Comparison of ENCODE assay signal across 8 cellular contexts in the genomic region with DNA sequence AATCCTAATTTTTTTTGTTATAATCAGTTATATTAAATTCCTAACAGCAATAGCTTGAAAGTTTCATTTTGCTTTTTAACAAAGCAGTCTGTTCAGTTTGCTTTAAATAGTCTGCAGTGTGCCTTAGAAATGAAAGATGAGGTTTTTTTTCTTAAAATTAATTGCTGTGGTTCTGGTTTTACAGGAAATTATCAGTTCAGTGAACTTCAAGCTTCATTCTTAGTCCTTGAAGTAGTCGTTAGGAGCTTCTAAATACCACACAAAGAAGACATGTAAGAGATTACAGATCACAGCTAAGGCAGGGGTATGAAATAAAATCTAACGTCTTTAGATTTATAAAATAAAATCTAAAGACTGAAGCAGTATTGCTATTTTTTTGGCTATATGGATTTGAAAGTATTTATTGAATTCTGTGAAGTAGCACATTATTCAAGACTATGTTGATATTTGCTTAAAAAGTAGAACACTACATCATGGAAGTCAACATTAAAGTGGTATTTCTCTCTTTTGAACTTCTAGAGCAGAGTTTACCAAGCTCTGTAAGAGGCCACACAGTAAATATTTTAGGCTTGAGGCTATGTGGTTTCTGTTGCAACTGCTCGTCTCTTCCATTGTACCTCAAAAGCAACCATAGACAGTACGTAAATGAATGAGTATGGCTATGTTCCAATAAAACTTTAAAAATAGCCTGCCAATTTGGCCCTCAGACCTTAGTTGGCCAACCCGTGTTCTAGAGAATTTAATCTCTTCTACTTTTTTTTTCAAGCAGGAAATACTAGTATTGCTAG. TPM values are rescaled to one million over a fixed set of nuclear protein-coding genes. Genes with fewer than 3 reads are reported as not detected.
DNase-seq lines count a peak whose midpoint lies in the region; ATAC-seq and TF ChIP-seq lines count a peak whose summit lies in the region.

No MANE protein-coding gene starts in this region.

- H3K9ac ChIP-seq in SK-N-MC (ENCODE audit: insufficient read length), result peak overlapping the region; percentile 75

- peak; percentile 60 to 71 for ATAC-seq in activated CD4-positive, CD25-positive, alpha-beta regulatory T cell treated with anti-CD3 and anti-CD28 coated beads, Interleukin-2, amount 50 U/mL, for 24 hours
- ATAC-seq in HG03025 (IDR thresholded peaks at IDR 0.05; ENCODE audit: low FRiP score, unreplicated experiment), result peak; percentile 60
- peak; percentile 72 for ATAC-seq in stimulated activated naive CD8-positive, alpha-beta T cell treated with anti-CD3 and anti-CD28 coated beads, Interleukin-15, Interleukin-2, amounts not matched to agents 100 U/mL and 50 U/mL, for 24 hours

- no peak for TF ChIP-seq CTCF in fibroblast of villous mesenchyme (IDR thresholded peaks at IDR 0.05; ENCODE audit: insufficient read depth, low read depth, low read length)

- H3K4me3 ChIP-seq in SK-N-MC (peak overlapping the region; percentile 56), fibroblast of villous mesenchyme (ENCODE audit: low read depth, low read length) (no peak overlapping the region)

- H3K27ac ChIP-seq in SK-N-MC, result peak overlapping the region; percentile 95

- DNase-seq in activated CD4-positive, CD25-positive, alpha-beta regulatory T cell (lab: John Stamatoyannopoulos, UW), result no peak
- DNase-seq in SK-N-MC (ENCODE audit: low read depth, low spot score) (peak; percentile 62), fibroblast of villous mesenchyme (ENCODE audit: low read depth) (peak; percentile 89), posterior cingulate gyrus (no peak)
- no peak for DNase-seq in stimulated activated naive CD8-positive, alpha-beta T cell treated with anti-CD3 and anti-CD28 coated beads, Interleukin-15, Interleukin-2, amounts not matched to agents 100 U/mL and 50 U/mL, for 24 hours
- no peak for DNase-seq in effector CD8-positive, alpha-beta T cell (lab: John Stamatoyannopoulos, UW)

- H3K36me3 ChIP-seq in SK-N-MC (ENCODE audit: insufficient read depth, low read length), result peaks cover 5% of the 10 kb centered on the region

- no peaks in the 10 kb centered on the region for H3K9me3 ChIP-seq in SK-N-MC (ENCODE audit: low read depth, low read length)

- intact Hi-C loops in posterior cingulate gyrus (cut with DNase I), result no loop called here

RNA-seq across cellular contexts. Expression of a gene that starts 7.9 kb away (rescaled TPM):
- 11.9 and 19.0 TPM in 2 replicates for total RNA-seq in fibroblast of villous mesenchyme

Comparison
In these comparisons a context has a peak if more than half of its experiments do, and no peak if none do; other contexts are left out.
1. DNase-seq: peak in SK-N-MC (single experiment) and fibroblast of villous mesenchyme (single experiment); none in activated CD4-positive, CD25-positive, alpha-beta regulatory T cell (0 of 4), stimulated activated naive CD8-positive, alpha-beta T cell treated with anti-CD3 and anti-CD28 coated beads, Interleukin-15, Interleukin-2, amounts not matched to agents 100 U/mL and 50 U/mL, for 24 hours (single experiment), posterior cingulate gyrus (0 of 10) and effector CD8-positive, alpha-beta T cell (single experiment).
2. Peak in every context shown above with its lines, with median percentiles within 50 percentile points of each other: ATAC-seq.